Comparison of ENCODE assay signal across 8 cellular contexts in genomic region chr1:185046639-185047038, GRCh38. TPM values are rescaled to one million over a fixed set of nuclear protein-coding genes. Genes with fewer than 3 reads are reported as not detected.
A peak's percentile ranks its signal among the peaks of the same experiment; 100 is the strongest.
DNase-seq lines count a peak whose midpoint lies in the region; ATAC-seq, FAIRE-seq and TF ChIP-seq lines count a peak whose summit lies in the region.

No MANE protein-coding gene starts in this region.

- TF ChIP-seq CTCF in astrocyte (IDR thresholded peaks at IDR 0.05; ENCODE audit: insufficient read depth, low read depth, low read length) (no peak), right lobe of liver (IDR thresholded peaks at IDR 0.05) (no peak), transverse colon (IDR thresholded peaks at IDR 0.05) (no peak)

- peaks cover 52% of the 10 kb centered on the region for H3K79me2 ChIP-seq in astrocyte (ENCODE audit: insufficient read depth, low read length)

- ATAC-seq in right lobe of liver (no peak), HG02884 (IDR thresholded peaks at IDR 0.05; ENCODE audit: unreplicated experiment) (no peak)

- 5% methylated on average over 6 of the region's 6 CpGs for WGBS in right lobe of liver (ENCODE audit: insufficient coverage, low coverage, low lambda C conversion rate, missing lambda C conversion rate)
- 1 to 4% methylated on average over 6 of the region's 6 CpGs for WGBS in transverse colon (ENCODE audit: low coverage in 1 of 2), 2 donors

- intact Hi-C loops in right lobe of liver (cut with DNase I) (no loop called here), transverse colon (cut with DNase I; ENCODE audit: low total_unique reads) (no loop called here)

- H3K27me3 ChIP-seq in astrocyte (ENCODE audit: insufficient read depth, low read length) (no peaks in the 10 kb centered on the region), right lobe of liver (no peaks in the 10 kb centered on the region), transverse colon (no peaks in the 10 kb centered on the region)

- H3K9me3 Mint-ChIP-seq in activated naive CD4-positive, alpha-beta T cell treated with anti-CD3 and anti-CD28 coated beads, Interleukin-2, amount 10 ng/mL, durations not matched to agents 7 days and 5 days = no peaks in the 10 kb centered on the region
- H3K9me3 Mint-ChIP-seq in astrocyte (ENCODE audit: unreplicated experiment) = peaks cover 4% of the 10 kb centered on the region

- no peaks in the 10 kb centered on the region for H3K36me3 ChIP-seq in astrocyte (ENCODE audit: insufficient read depth, low read length)
- no peaks in the 10 kb centered on the region for H3K36me3 ChIP-seq in right lobe of liver
- H3K36me3 ChIP-seq in transverse colon = no peaks in the 10 kb centered on the region

- H3K27ac ChIP-seq in astrocyte (ENCODE audit: low read depth, low read length) (no peak overlapping the region), right lobe of liver (no peak overlapping the region), transverse colon (peak overlapping the region in 1 of 4 donors; percentile 86)

- peaks cover 5% of the 10 kb centered on the region for H3K36me3 Mint-ChIP-seq in activated naive CD4-positive, alpha-beta T cell treated with anti-CD3 and anti-CD28 coated beads, Interleukin-2, amount 10 ng/mL, durations not matched to agents 7 days and 5 days
- H3K36me3 Mint-ChIP-seq in astrocyte (ENCODE audit: low read depth, unreplicated experiment) = peaks cover 1% of the 10 kb centered on the region

- peaks cover 31% of the 10 kb centered on the region for H3K4me1 Mint-ChIP-seq in activated naive CD4-positive, alpha-beta T cell treated with anti-CD3 and anti-CD28 coated beads, Interleukin-2, amount 10 ng/mL, durations not matched to agents 7 days and 5 days
- peaks cover 26% of the 10 kb centered on the region for H3K4me1 Mint-ChIP-seq in astrocyte (ENCODE audit: low read depth, unreplicated experiment)

- H3K9me3 ChIP-seq in astrocyte (ENCODE audit: insufficient read depth, low read depth, low read length) (no peaks in the 10 kb centered on the region), right lobe of liver (no peaks in the 10 kb centered on the region), transverse colon (no peaks in the 10 kb centered on the region)

- peaks cover 18% of the 10 kb centered on the region for H3K27me3 Mint-ChIP-seq in activated naive CD4-positive, alpha-beta T cell treated with anti-CD3 and anti-CD28 coated beads, Interleukin-2, amount 10 ng/mL, durations not matched to agents 7 days and 5 days
- no peaks in the 10 kb centered on the region for H3K27me3 Mint-ChIP-seq in astrocyte (ENCODE audit: low read depth, unreplicated experiment)

- H3K4me2 ChIP-seq in astrocyte (ENCODE audit: low read length) = peak overlapping the region; percentile 90

- H3K9ac ChIP-seq in astrocyte (ENCODE audit: low read length) = peak overlapping the region; percentile 90

- H3K27ac Mint-ChIP-seq in activated naive CD4-positive, alpha-beta T cell treated with anti-CD3 and anti-CD28 coated beads, Interleukin-2, amount 10 ng/mL, durations not matched to agents 7 days and 5 days = peak overlapping the region; percentile 79
- H3K27ac Mint-ChIP-seq in astrocyte (ENCODE audit: unreplicated experiment) = peak overlapping the region; percentile 79

- H3K4me1 ChIP-seq in astrocyte (ENCODE audit: insufficient read depth, low read length) (peaks cover 6% of the 10 kb centered on the region), right lobe of liver (peaks cover 0 to 13% (median 7%) of the 10 kb centered on the region in 4 donors), transverse colon (peaks cover 8 to 20% (median 11%) of the 10 kb centered on the region in 4 donors)

- H3K4me3 Mint-ChIP-seq in activated naive CD4-positive, alpha-beta T cell treated with anti-CD3 and anti-CD28 coated beads, Interleukin-2, amount 10 ng/mL, durations not matched to agents 7 days and 5 days = peak overlapping the region; percentile 79
- peak overlapping the region; percentile 96 for H3K4me3 Mint-ChIP-seq in astrocyte (ENCODE audit: unreplicated experiment)

- no peak for TF ChIP-seq POLR2A in right lobe of liver (IDR thresholded peaks at IDR 0.05)
- TF ChIP-seq POLR2A in transverse colon (IDR thresholded peaks at IDR 0.05) = no peak

- no peak for FAIRE-seq in astrocyte (lab: Jason Lieb, UNC)

- no peak overlapping the region for H2AFZ ChIP-seq in astrocyte (ENCODE audit: low read depth, low read length)

- H4K20me1 ChIP-seq in astrocyte (ENCODE audit: insufficient read depth, low read length) = peaks cover 55% of the 10 kb centered on the region

- TF ChIP-seq EP300 in transverse colon (IDR thresholded peaks at IDR 0.05; ENCODE audit: low read depth) = no peak

- CTCF ChIA-PET in activated naive CD4-positive, alpha-beta T cell treated with anti-CD3 and anti-CD28 coated beads, Interleukin-2, amount 10 ng/mL, durations not matched to agents 7 days and 5 days (lab: Charles Lee) = interaction anchor here (2.2 kb wide), 1 partner anchor 64 kb away, joined by 6 read pairs; no protein-coding TSS in a partner anchor

- no peak for DNase-seq in activated naive CD4-positive, alpha-beta T cell treated with anti-CD3 and anti-CD28 coated beads, Interleukin-2, amount 10 ng/mL, durations not matched to agents 7 days and 5 days
- DNase-seq in activated naive CD4-positive, alpha-beta T cell treated with Interleukin-2 at 50 U/mL for 16 hours = no peak
- DNase-seq in astrocyte (ENCODE audit: low read depth) (no peak), right lobe of liver (no peak), transverse colon (no peak), retina (no peak)
- DNase-seq in stimulated activated CD4-positive, alpha-beta T cell treated with anti-CD3 and anti-CD28 coated beads, Interleukin-4, amount 100 ng/mL, for 24 hours = no peak

- H3K4me3 ChIP-seq in astrocyte (ENCODE audit: insufficient read depth, low read depth, low read length) (peak overlapping the region; percentile 85), right lobe of liver (peak overlapping the region; percentile 69 to 83 (median 79)), transverse colon (peak overlapping the region; percentile 83 to 96 (median 88))

- in situ Hi-C loops in transverse colon (cut with MboI; ENCODE audit: low pct_ligation_motif_present in 1 of 4, low pct_unique_long_range_greater_than_20kb in 1 of 4, low sequenced_read_pairs in 3 of 4) = no loop called here

RNA-seq across cellular contexts. Expression of gene RNF2, which starts 1.3 kb away (rescaled TPM):
- 32.3 and 34.2 TPM in 2 replicates for total RNA-seq in astrocyte
- total RNA-seq in right lobe of liver = 1 to 10 TPM; 4.2 to 9.1 (median 5.3) TPM
- total RNA-seq in transverse colon = 10 to 100 TPM; 15.2 to 29.1 (median 20.5) TPM
